In the genomic region with DNA sequence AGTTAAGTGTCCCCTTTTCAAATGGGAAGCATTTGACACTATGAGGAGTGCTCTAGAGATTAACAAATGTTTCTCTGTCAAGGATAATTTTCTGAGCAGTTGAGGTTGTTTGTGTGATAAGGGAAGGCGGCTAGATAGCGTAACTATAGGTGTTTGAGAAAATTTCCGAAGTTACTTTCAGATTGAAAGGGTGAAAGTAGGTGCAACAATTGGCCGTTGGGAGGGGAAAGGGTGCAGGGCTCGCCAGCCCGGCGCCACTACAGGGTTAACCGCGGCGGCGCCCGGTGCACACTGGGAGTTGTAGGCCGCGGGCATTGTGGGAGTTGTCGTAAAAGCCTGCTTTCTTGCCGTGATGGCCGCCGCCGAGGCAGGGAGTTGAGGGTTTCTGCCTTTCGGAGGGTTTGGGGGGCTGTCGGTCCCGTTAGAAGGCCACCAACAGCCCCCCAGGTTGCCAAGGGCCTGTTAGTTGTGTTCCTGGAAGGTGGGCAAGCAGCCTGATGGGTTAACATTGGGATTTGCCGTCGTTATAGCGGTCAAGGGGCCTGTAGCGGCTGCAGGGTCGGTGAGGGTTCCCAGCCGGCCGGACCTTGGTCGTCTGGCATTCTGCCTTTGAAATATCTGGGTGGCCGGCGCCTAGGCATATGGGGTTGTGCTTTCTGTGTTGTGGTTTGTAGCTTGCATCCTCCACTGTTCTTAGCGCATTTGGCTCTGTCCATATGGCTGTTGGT, we compare ENCODE assay signal across 8 cellular contexts.
DNase-seq lines count a peak whose midpoint lies in the region; ATAC-seq lines count a peak whose summit lies in the region.

No MANE protein-coding gene starts in this region.

- ATAC-seq in GM19467 (IDR thresholded peaks at IDR 0.05; ENCODE audit: unreplicated experiment) = peak; percentile 99
- ATAC-seq in effector memory CD8-positive, alpha-beta T cell (replicated peaks) = peak; percentile 100
- peak; percentile 100 for ATAC-seq in memory B cell (ENCODE audit: low read depth)

- no peaks in the 10 kb centered on the region for H3K9me3 Mint-ChIP-seq in effector memory CD8-positive, alpha-beta T cell
- no peaks in the 10 kb centered on the region for H3K9me3 Mint-ChIP-seq in memory B cell

- peaks cover 15% of the 10 kb centered on the region for H3K36me3 Mint-ChIP-seq in effector memory CD8-positive, alpha-beta T cell (ENCODE audit: insufficient read depth)
- H3K36me3 Mint-ChIP-seq in memory B cell = peaks cover 1% of the 10 kb centered on the region

- H3K4me1 Mint-ChIP-seq in effector memory CD8-positive, alpha-beta T cell (ENCODE audit: low read depth in 2 of 2) = peaks cover 13 to 14% of the 10 kb centered on the region in 2 donors
- peaks cover 7% of the 10 kb centered on the region for H3K4me1 Mint-ChIP-seq in memory B cell

- peaks cover 14 to 15% of the 10 kb centered on the region in 2 donors for H3K27me3 Mint-ChIP-seq in effector memory CD8-positive, alpha-beta T cell
- H3K27me3 Mint-ChIP-seq in memory B cell = peaks cover 10% of the 10 kb centered on the region

- DNase-seq in COLO668 (lab: John Stamatoyannopoulos, UW; ENCODE audit: unreplicated experiment) (peak; percentile 93), HPDE6-E6E7 (ENCODE audit: extremely low spot score) (peak; percentile 88), NK-92 (lab: John Stamatoyannopoulos, UW; ENCODE audit: unreplicated experiment) (peak; percentile 20), memory B cell (ENCODE audit: low spot score in 2 of 2) (peak; percentile 76 to 79)
- DNase-seq in activated CD8-positive, alpha-beta memory T cell treated with anti-CD3 and anti-CD28 coated beads for 4 hours (ENCODE audit: low read depth in 2 of 2) = peak; percentile 60 to 73
- peak; percentile 78 to 85 (median 78) for DNase-seq in effector memory CD8-positive, alpha-beta T cell
- DNase-seq in stimulated activated CD8-positive, alpha-beta memory T cell treated with anti-CD3 and anti-CD28 coated beads, Interleukin-12 subunit alpha, Interleukin-12 subunit beta, amount 100 ng/mL, for 1 hour (ENCODE audit: low read depth) = peak; percentile 73

- H3K4me3 Mint-ChIP-seq in effector memory CD8-positive, alpha-beta T cell = peak overlapping the region; percentile 91 to 97
- H3K4me3 Mint-ChIP-seq in memory B cell = peak overlapping the region; percentile 96

- peak overlapping the region; percentile 95 for H3K27ac Mint-ChIP-seq in effector memory CD8-positive, alpha-beta T cell
- peak overlapping the region; percentile 91 for H3K27ac Mint-ChIP-seq in memory B cell

Comparison
In these comparisons a context has a peak if more than half of its experiments do, and no peak if none do; other contexts are left out.
1. Peak in every context shown above with its lines: DNase-seq and ATAC-seq.
2. DNase-seq: peak in every context shown above with its lines; median percentile 93 in COLO668; 88 in HPDE6-E6E7; 78 in effector memory CD8-positive, alpha-beta T cell; 78 in memory B cell; 73 in stimulated activated CD8-positive, alpha-beta memory T cell treated with anti-CD3 and anti-CD28 coated beads, Interleukin-12 subunit alpha, Interleukin-12 subunit beta, amount 100 ng/mL, for 1 hour; 66 in activated CD8-positive, alpha-beta memory T cell treated with anti-CD3 and anti-CD28 coated beads for 4 hours; 20 in NK-92.